Comparison of ENCODE assay signal across 13 cellular contexts in the genomic region with DNA sequence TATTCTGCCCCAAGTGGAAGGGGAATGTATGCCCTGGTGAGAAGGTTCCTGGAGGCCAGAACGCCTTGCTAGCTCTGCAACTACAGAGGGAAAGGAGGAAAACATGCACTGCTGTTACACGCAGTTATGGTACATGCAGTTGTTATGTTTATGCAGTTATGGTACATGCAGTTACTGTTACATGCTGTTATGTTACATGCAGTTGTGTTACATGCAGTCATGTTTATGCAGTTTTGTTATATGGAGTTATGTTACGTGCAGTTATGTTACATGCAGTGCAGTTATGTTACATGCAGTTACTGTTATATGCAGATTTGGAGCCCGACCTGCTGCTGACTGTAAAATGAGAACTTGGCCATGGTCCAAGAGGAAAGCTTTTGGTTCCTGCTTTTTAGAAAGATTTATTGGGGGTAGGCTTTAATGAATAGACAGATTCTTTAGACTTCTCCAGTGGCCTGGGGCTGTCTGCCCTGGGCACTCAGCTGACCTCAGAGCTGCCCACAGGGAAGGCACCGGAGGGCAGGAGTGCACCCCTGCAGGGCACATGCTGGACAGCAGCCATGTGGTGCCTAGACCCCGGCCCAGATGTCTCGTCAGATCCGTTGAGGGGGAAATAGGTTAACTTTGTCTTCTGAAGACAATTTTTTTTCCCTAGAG.
DNase-seq lines count a peak whose midpoint lies in the region; ATAC-seq lines count a peak whose summit lies in the region.
"Had no signal": no experiment of that assay in that cellular context is flagged by ENCODE, and none has a peak within 500 bp of the region (broad histone marks: within the 10 kb centered on the region; RNA-seq: fewer than 3 reads in every experiment).

No MANE protein-coding gene starts in this region.

- intact Hi-C loops in sciatic nerve (cut with DNase I): no loop called here

- DNase-seq in NCI-H2227 treated with DMSO at 0.1 percent for 48 hours (lab: John Stamatoyannopoulos, UW) (peak; percentile 8), NCI-H2227 (lab: John Stamatoyannopoulos, UW; ENCODE audit: unreplicated experiment) (no peak), NCI-H1694 treated with DMSO at 0.1 percent for 48 hours (lab: John Stamatoyannopoulos, UW) (peak; percentile 29), caudate nucleus (lab: John Stamatoyannopoulos, UW) (no peak), sciatic nerve (ENCODE audit: low spot score) (no peak), COR-L47 (lab: John Stamatoyannopoulos, UW) (no peak), HT-29 (ENCODE audit: low spot score) (no peak)
- DNase-seq: activated T-cell treated with anti-CD3 and anti-CD28 coated beads for 4 hours, GF-D8, PC-3, WERI-Rb-1 had no signal

- peak overlapping the region; percentile 86 for H3K27ac ChIP-seq in caudate nucleus (ENCODE audit: low read depth, low read length)
- H3K27ac ChIP-seq: esophagus muscularis mucosa, WERI-Rb-1 had no signal

- peak; percentile 39 for ATAC-seq in sciatic nerve
- ATAC-seq in esophagus mucosa: no peak
- ATAC-seq: PC-3 had no signal

Comparison
In these comparisons a context has a peak if more than half of its experiments do, and no peak if none do; other contexts are left out.
1. DNase-seq: peak in NCI-H2227 treated with DMSO at 0.1 percent for 48 hours (single experiment) and NCI-H1694 treated with DMSO at 0.1 percent for 48 hours (single experiment); none in NCI-H2227 (single experiment), caudate nucleus (0 of 61), sciatic nerve (single experiment), COR-L47 (single experiment) and HT-29 (single experiment).